Comparison of ENCODE assay signal across 18 cellular contexts in genomic region chr4:173517781-173518371, GRCh38. TPM values are rescaled to one million over a fixed set of nuclear protein-coding genes. Genes with fewer than 3 reads are reported as not detected.
DNase-seq lines count a peak whose midpoint lies in the region; ATAC-seq and TF ChIP-seq lines count a peak whose summit lies in the region.
"Had no signal": no experiment of that assay in that cellular context is flagged by ENCODE, and none has a peak within 500 bp of the region (broad histone marks: within the 10 kb centered on the region; RNA-seq: fewer than 3 reads in every experiment).

No MANE protein-coding gene starts in this region.

- intact Hi-C loops in OCI-LY7 (cut with micrococcal nuclease; ENCODE audit: unreplicated experiment), result no loop called here

- no peak overlapping the region for H4K8ac ChIP-seq in mesendoderm (ENCODE audit: low read depth, low read length)

- H3K4me1 ChIP-seq in SK-N-SH (ENCODE audit: control insufficient read depth in 1 of 2, insufficient read depth in 2 of 2, low read depth in 1 of 2, low read length in 1 of 2) (peaks cover 24 to 40% of the 10 kb centered on the region in 2 experiments), foreskin keratinocyte (no peaks in the 10 kb centered on the region), mesendoderm (ENCODE audit: control insufficient read depth, low read depth, low read length) (no peaks in the 10 kb centered on the region), OCI-LY7 (ENCODE audit: insufficient read depth, low read length, poor library complexity, severe bottlenecking) (no peaks in the 10 kb centered on the region)
- H3K4me1 ChIP-seq: pancreas had no signal

- DNase-seq in SK-N-SH (peak; percentile 51), foreskin keratinocyte (peak in 1 of 2 donors; percentile 25), mesendoderm (peak; percentile 78), type B pancreatic cell (ENCODE audit: extremely low spot score, unreplicated experiment) (no peak), OCI-LY7 (ENCODE audit: low spot score) (no peak)
- DNase-seq in activated CD8-positive, alpha-beta memory T cell treated with anti-CD3 and anti-CD28 coated beads for 24 hours, result no peak
- no peak for DNase-seq in effector CD4-positive, alpha-beta T cell
- DNase-seq: activated T-cell treated with anti-CD3 and anti-CD28 coated beads for 4 hours; CD4-positive, alpha-beta memory T cell; NCI-H1930; NCI-H774; pancreas; stimulated activated CD4-positive, alpha-beta T cell treated with anti-CD3 and anti-CD28 coated beads, Interleukin-4, amount 100 ng/mL, for 24 hours; stimulated activated naive CD8-positive, alpha-beta T cell treated with anti-CD3 and anti-CD28 coated beads, Interleukin-15, Interleukin-2, amounts not matched to agents 100 U/mL and 50 U/mL, for 24 hours had no signal

- peak overlapping the region; percentile 91 for H3K4me3 Mint-ChIP-seq in type B pancreatic cell

- H3K4me2 ChIP-seq in SK-N-SH (peak overlapping the region; percentile 78), mesendoderm (ENCODE audit: low read length) (no peak overlapping the region), OCI-LY7 (ENCODE audit: low read length) (no peak overlapping the region)
- H3K4me2 ChIP-seq: KMS-11 had no signal

- H3K27ac ChIP-seq in SK-N-SH (ENCODE audit: low read depth in 2 of 2, low read length in 1 of 2), result peak overlapping the region; percentile 99
- H3K27ac ChIP-seq in foreskin keratinocyte, result no peak overlapping the region
- H3K27ac ChIP-seq in mesendoderm (ENCODE audit: low read depth, low read length), result no peak overlapping the region
- H3K27ac ChIP-seq in OCI-LY7 (ENCODE audit: low read depth, low read length, poor library complexity, severe bottlenecking), result no peak overlapping the region
- H3K27ac ChIP-seq: KMS-11, VCaP had no signal

- H3K79me2 ChIP-seq in SK-N-SH (ENCODE audit: insufficient read depth) (peaks cover 11% of the 10 kb centered on the region; the same call in 1 of the 2 replicates), mesendoderm (ENCODE audit: control insufficient read depth, insufficient read depth, low read length) (no peaks in the 10 kb centered on the region), OCI-LY7 (ENCODE audit: insufficient read depth, low read depth, low read length) (no peaks in the 10 kb centered on the region)

- H3K18ac ChIP-seq in mesendoderm (ENCODE audit: low read length), result no peak overlapping the region

- H3K36me3 ChIP-seq in SK-N-SH (replicated peaks in 1 of 2; ENCODE audit: control insufficient read depth in 1 of 2, insufficient read depth in 2 of 2, low read length in 1 of 2) (no peaks in the 10 kb centered on the region), mesendoderm (ENCODE audit: control insufficient read depth, insufficient read depth, low read length) (no peaks in the 10 kb centered on the region), OCI-LY7 (ENCODE audit: insufficient read depth, low read length) (no peaks in the 10 kb centered on the region)
- H3K36me3 ChIP-seq: adrenal gland, pancreas had no signal

- no peak overlapping the region for H2BK5ac ChIP-seq in mesendoderm (ENCODE audit: low read length)

- peaks cover 97% of the 10 kb centered on the region for H3K27me3 Mint-ChIP-seq in type B pancreatic cell

- no peak for TF ChIP-seq RAD21 in SK-N-SH (IDR thresholded peaks at IDR 0.05; ENCODE audit: low read length)

- H3K9me3 ChIP-seq in SK-N-SH, result no peaks in the 10 kb centered on the region
- no peaks in the 10 kb centered on the region for H3K9me3 ChIP-seq in OCI-LY7 (ENCODE audit: low read length)
- H3K9me3 ChIP-seq: adrenal gland, pancreas had no signal

- H2AK5ac ChIP-seq in mesendoderm (ENCODE audit: low read length), result no peak overlapping the region

- peaks cover 8% of the 10 kb centered on the region for H3K36me3 Mint-ChIP-seq in type B pancreatic cell

- peak overlapping the region; percentile 97 for H3K27ac Mint-ChIP-seq in type B pancreatic cell

- H2AFZ ChIP-seq in SK-N-SH (ENCODE audit: low read depth), result peak overlapping the region; percentile 52; the same call in 1 of the 2 replicates
- H2AFZ ChIP-seq in OCI-LY7 (ENCODE audit: low read length), result no peak overlapping the region

- H3K9me2 ChIP-seq in SK-N-SH, result no peaks in the 10 kb centered on the region
- no peaks in the 10 kb centered on the region for H3K9me2 ChIP-seq in OCI-LY7 (ENCODE audit: insufficient read depth, low read length)

- POLR2A ChIA-PET in SK-N-SH (lab: Yijun Ruan, JAX), result interaction anchor here (0.6 to 8.7 kb wide), 23 partner anchors 10 to 681 kb away, joined by 3 to 142 read pairs (median 7); partner anchors contain the start of genes HAND2 and SAP30
- POLR2A ChIA-PET in OCI-LY7 (lab: Charles Lee), result no interaction called here

- H3K4me1 Mint-ChIP-seq in type B pancreatic cell (ENCODE audit: unreplicated experiment), result peaks cover 33% of the 10 kb centered on the region

- H4K5ac ChIP-seq in mesendoderm (ENCODE audit: low read length), result no peak overlapping the region

- CTCF ChIA-PET in SK-N-SH (lab: Yijun Ruan, JAX), result interaction anchor here (0.7 to 2.0 kb wide), 8 partner anchors 10 to 217 kb away, joined by 3 to 7 read pairs (median 4); no protein-coding TSS in a partner anchor
- CTCF ChIA-PET in OCI-LY7 (lab: Charles Lee; ENCODE audit: unreplicated experiment), result no interaction called here

- ATAC-seq in foreskin keratinocyte, result peak; percentile 60
- ATAC-seq: pancreas; stimulated activated naive CD8-positive, alpha-beta T cell treated with anti-CD3 and anti-CD28 coated beads, Interleukin-15, Interleukin-2, amounts not matched to agents 100 U/mL and 50 U/mL, for 24 hours had no signal

- no peak overlapping the region for H2BK120ac ChIP-seq in mesendoderm (ENCODE audit: low read depth, low read length)

- no peaks in the 10 kb centered on the region for H3K79me1 ChIP-seq in mesendoderm (ENCODE audit: low read length)

- peaks cover 33% of the 10 kb centered on the region for H3F3A ChIP-seq in SK-N-SH (replicated peaks; ENCODE audit: insufficient read depth)

- TF ChIP-seq CTCF in SK-N-SH (IDR thresholded peaks at IDR 0.05) (no peak), foreskin keratinocyte (conservative IDR thresholded peaks at IDR 0.05) (no peak), type B pancreatic cell (conservative IDR thresholded peaks at IDR 0.05) (no peak), OCI-LY7 (conservative IDR thresholded peaks at IDR 0.05; ENCODE audit: low read length) (no peak)

- H3K9me3 Mint-ChIP-seq in type B pancreatic cell, result no peaks in the 10 kb centered on the region

- H3K27me3 ChIP-seq in SK-N-SH (ENCODE audit: insufficient read depth) (no peaks in the 10 kb centered on the region), foreskin keratinocyte (peaks cover 87% of the 10 kb centered on the region), mesendoderm (ENCODE audit: insufficient read depth, low read length, poor library complexity) (peaks cover 88% of the 10 kb centered on the region)

- H3K56ac ChIP-seq in mesendoderm (ENCODE audit: low read length), result peak overlapping the region; percentile 31

- peak overlapping the region; percentile 88 for H2BK15ac ChIP-seq in mesendoderm (replicated peaks; ENCODE audit: low read depth)

- no peak overlapping the region for H3K23ac ChIP-seq in mesendoderm (ENCODE audit: low read length)

- no TSS peak for BruUV-seq in OCI-LY7 (replicated peaks; lab: Mats Ljungman, UMichigan)

- H4K20me1 ChIP-seq in SK-N-SH (ENCODE audit: insufficient read depth), result no peaks in the 10 kb centered on the region
- no peaks in the 10 kb centered on the region for H4K20me1 ChIP-seq in OCI-LY7 (ENCODE audit: insufficient read depth, low read length)

- WGBS in SK-N-SH (ENCODE audit: low lambda C conversion rate), result 42% methylated on average over 14 of the region's 24 CpGs
- WGBS in mesendoderm (ENCODE audit: extremely low coverage, insufficient coverage, low lambda C conversion rate), result no CpG with 5 or more reads among the region's 24 CpGs

- H3K4me3 ChIP-seq in SK-N-SH (ENCODE audit: low read depth in 2 of 2, low read length in 1 of 2) (peak overlapping the region; percentile 50 to 58), mesendoderm (ENCODE audit: low read length) (no peak overlapping the region), OCI-LY7 (ENCODE audit: low read depth, low read length, poor library complexity, severe bottlenecking) (no peak overlapping the region)
- H3K4me3 ChIP-seq: adrenal gland, pancreas had no signal

- H3K9ac ChIP-seq in SK-N-SH, result peak overlapping the region; percentile 72
- H3K9ac ChIP-seq in mesendoderm (ENCODE audit: low read length), result no peak overlapping the region
- H3K9ac ChIP-seq: KMS-11 had no signal

- TF ChIP-seq EP300 in SK-N-SH (IDR thresholded peaks at IDR 0.05; ENCODE audit: borderline replicate concordance in 1 of 2, low read depth in 1 of 2, low read length in 1 of 2), result no peak

- no peak overlapping the region for H3K4ac ChIP-seq in mesendoderm (ENCODE audit: low read depth, low read length)

TF ChIP-seq in SK-N-SH, 30 proteins besides CTCF, POLR2A, EP300 and RAD21:
- TF ChIP-seq YY1 (IDR thresholded peaks at IDR 0.05; ENCODE audit: low read depth), result no peak
- TF ChIP-seq GATA2 (CRISPR knock-in tag; IDR thresholded peaks at IDR 0.05), result no peak
- no peak for TF ChIP-seq USF1 (IDR thresholded peaks at IDR 0.05; ENCODE audit: borderline replicate concordance, low read depth)
- TF ChIP-seq RFX5 (IDR thresholded peaks at IDR 0.05; ENCODE audit: low read length), result no peak
- peak; percentile 59; the same call in 1 of the 2 replicates for TF ChIP-seq POLR2AphosphoS5 (IDR thresholded peaks at IDR 0.05; ENCODE audit: low read depth, low read length)
- 0 out of 2 replicates have a peak, but pooled peaks have one; percentile 17 for TF ChIP-seq FOXM1 (IDR thresholded peaks at IDR 0.05; ENCODE audit: low read depth)
- TF ChIP-seq CHD2 (IDR thresholded peaks at IDR 0.05; ENCODE audit: low read length, partially characterized antibody), result no peak
- TF ChIP-seq FOSL2 (IDR thresholded peaks at IDR 0.05; ENCODE audit: borderline replicate concordance, low read depth), result no peak

RNA-seq across cellular contexts. Expression of gene HAND2, which starts 12.2 kb away (rescaled TPM):
- polyA plus RNA-seq in SK-N-SH (2012; rRNA removed) (94.2 and 106 TPM in 2 replicates), foreskin keratinocyte (not detected in 2 replicates)
- polyA plus RNA-seq in SK-N-SH (2012; cell fraction: cytosol; rRNA removed), result 129 and 139 TPM in 2 replicates
- 96.3 and 128 TPM in 2 replicates for polyA plus RNA-seq in SK-N-SH (2012; cell fraction: nucleus; rRNA removed)
- total RNA-seq in foreskin keratinocyte (not detected in 2 replicates), type B pancreatic cell (ENCODE audit: low replicate concordance) (8.3 and 40.3 TPM in 2 replicates), OCI-LY7 (2022) (not detected in 2 replicates)
- 0.32 TPM for polyA plus RNA-seq in mesendoderm (2013, experiment 1 of 2)
- polyA plus RNA-seq in mesendoderm (2013, experiment 2 of 2), result 0.31 TPM
- not detected in 2 replicates for total RNA-seq in OCI-LY7 (2014; rRNA removed; shearing (Covaris generic))
- total RNA-seq: CD4-positive, alpha-beta memory T cell; lung microvascular endothelial cell had no signal
- polyA plus RNA-seq: CD4-positive, alpha-beta memory T cell had no signal

Comparison
In these comparisons a context has a peak if more than half of its experiments do, and no peak if none do; other contexts are left out.
1. DNase-seq: peak in SK-N-SH (single experiment) and mesendoderm (single experiment); none in type B pancreatic cell (single experiment), activated CD8-positive, alpha-beta memory T cell treated with anti-CD3 and anti-CD28 coated beads for 24 hours (single experiment), effector CD4-positive, alpha-beta T cell (single experiment) and OCI-LY7 (single experiment).
2. H3K27ac ChIP-seq: peak in SK-N-SH (2 of 2); none in foreskin keratinocyte (single experiment), mesendoderm (single experiment) and OCI-LY7 (single experiment).
3. H3K4me3 ChIP-seq: peak in SK-N-SH (2 of 2); none in mesendoderm (single experiment) and OCI-LY7 (single experiment).